In genomic region chr19:55228403-55229031, GRCh38 we compare ENCODE assay signal across 1 cellular context.
A peak's percentile ranks its signal among the peaks of the same experiment; 100 is the strongest.
TF ChIP-seq lines count a peak whose summit lies in the region.

TSS of gene TMEM86B (minus strand) at chr19:55228763. CDS start at chr19:55228741, 22 bp downstream.

TF ChIP-seq in HepG2, 621 proteins besides CTCF, POLR2A, EP300 and RAD21 (continued from another document and continues in another):
- TF ChIP-seq REST (IDR thresholded peaks at IDR 0.05; ENCODE audit: borderline replicate concordance in 1 of 2, low read depth in 1 of 2, low read length in 2 of 2) (no peak), DDIT3 (CRISPR knock-in tag; IDR thresholded peaks at IDR 0.05) (no peak), HNF4A (CRISPR knock-in tag; IDR thresholded peaks at IDR 0.05) (peak; percentile 86), ELF3 (CRISPR knock-in tag; IDR thresholded peaks at IDR 0.05) (peak; percentile 62; the same call in 1 of the 2 replicates), NR2C2 (CRISPR knock-in tag; IDR thresholded peaks at IDR 0.05; ENCODE audit: borderline replicate concordance) (peak; percentile 51), CCAR2 (optimal IDR thresholded peaks at IDR 0.05; ENCODE audit: low read depth, low read length) (no peak), CCDC6 (CRISPR knock-in tag; IDR thresholded peaks at IDR 0.05) (no peak), SUZ12 (IDR thresholded peaks at IDR 0.05; ENCODE audit: low read depth, low read length) (no peak), ESRRA (CRISPR knock-in tag; IDR thresholded peaks at IDR 0.05; ENCODE audit: low read depth) (peak; percentile 43; the same call in 1 of the 2 replicates), STAG1 (CRISPR knock-in tag; IDR thresholded peaks at IDR 0.05) (no peak), ZBED4 (CRISPR knock-in tag; IDR thresholded peaks at IDR 0.05; ENCODE audit: borderline replicate concordance) (0 out of 2 replicates have a peak, but pooled peaks have one; percentile 31), ZNF564 (CRISPR knock-in tag; IDR thresholded peaks at IDR 0.05) (no peak), HOXA3 (CRISPR knock-in tag; IDR thresholded peaks at IDR 0.05) (peak; percentile 40; the same call in 1 of the 2 replicates), IKZF5 (CRISPR knock-in tag; IDR thresholded peaks at IDR 0.05) (peak; percentile 68), HBP1 (CRISPR knock-in tag; IDR thresholded peaks at IDR 0.05; ENCODE audit: low read depth) (no peak), HNRNPUL1 (IDR thresholded peaks at IDR 0.05; ENCODE audit: low read depth, low read length) (no peak), TFDP1 (CRISPR knock-in tag; IDR thresholded peaks at IDR 0.05; ENCODE audit: borderline replicate concordance) (no peak), PITX1 (CRISPR knock-in tag; IDR thresholded peaks at IDR 0.05) (peak; percentile 64), ZNF619 (CRISPR knock-in tag; IDR thresholded peaks at IDR 0.05) (no peak), ZSCAN20 (CRISPR knock-in tag; IDR thresholded peaks at IDR 0.05; ENCODE audit: borderline replicate concordance) (no peak), SNAPC4 (CRISPR knock-in tag; IDR thresholded peaks at IDR 0.05) (no peak), ATF5 (CRISPR knock-in tag; IDR thresholded peaks at IDR 0.05; ENCODE audit: low read depth) (no peak), ZC3H4 (CRISPR knock-in tag; IDR thresholded peaks at IDR 0.05; ENCODE audit: borderline replicate concordance) (no peak), AGO2 (optimal IDR thresholded peaks at IDR 0.05; ENCODE audit: low read depth, low read length) (peak; percentile 86), ATF7 (IDR thresholded peaks at IDR 0.05) (no peak), ATF7 (CRISPR knock-in tag; IDR thresholded peaks at IDR 0.05) (0 out of 2 replicates have a peak, but pooled peaks have one; percentile 23), HNF4G (IDR thresholded peaks at IDR 0.05; ENCODE audit: borderline replicate concordance, low read depth, low read length) (peak; percentile 65; the same call in 1 of the 2 replicates), HNF4G (CRISPR knock-in tag; IDR thresholded peaks at IDR 0.05; ENCODE audit: borderline replicate concordance, low read depth) (no peak), KLF12 (CRISPR knock-in tag; IDR thresholded peaks at IDR 0.05; ENCODE audit: borderline replicate concordance) (no peak), ZSCAN21 (CRISPR knock-in tag; IDR thresholded peaks at IDR 0.05; ENCODE audit: borderline replicate concordance) (peak; percentile 55; the same call in 1 of the 2 replicates), MED8 (CRISPR knock-in tag; IDR thresholded peaks at IDR 0.05; ENCODE audit: insufficient replicate concordance) (no peak), ZNF432 (CRISPR knock-in tag; IDR thresholded peaks at IDR 0.05; ENCODE audit: borderline replicate concordance) (no peak), ETV6 (CRISPR knock-in tag; conservative IDR thresholded peaks at IDR 0.05) (no peak), ZNF251 (CRISPR knock-in tag; IDR thresholded peaks at IDR 0.05) (no peak), ZSCAN25 (CRISPR knock-in tag; IDR thresholded peaks at IDR 0.05) (no peak), ZNF7 (CRISPR knock-in tag; IDR thresholded peaks at IDR 0.05) (no peak), GLMP (CRISPR knock-in tag; IDR thresholded peaks at IDR 0.05; ENCODE audit: borderline replicate concordance) (no peak), NFYC (CRISPR knock-in tag; IDR thresholded peaks at IDR 0.05) (0 out of 2 replicates have a peak, but pooled peaks have one; percentile 13), HMG20A (CRISPR knock-in tag; IDR thresholded peaks at IDR 0.05; ENCODE audit: borderline replicate concordance) (no peak), ARHGAP35 (CRISPR knock-in tag; IDR thresholded peaks at IDR 0.05; ENCODE audit: borderline replicate concordance) (no peak)
- TF ChIP-seq, protein P1, sequence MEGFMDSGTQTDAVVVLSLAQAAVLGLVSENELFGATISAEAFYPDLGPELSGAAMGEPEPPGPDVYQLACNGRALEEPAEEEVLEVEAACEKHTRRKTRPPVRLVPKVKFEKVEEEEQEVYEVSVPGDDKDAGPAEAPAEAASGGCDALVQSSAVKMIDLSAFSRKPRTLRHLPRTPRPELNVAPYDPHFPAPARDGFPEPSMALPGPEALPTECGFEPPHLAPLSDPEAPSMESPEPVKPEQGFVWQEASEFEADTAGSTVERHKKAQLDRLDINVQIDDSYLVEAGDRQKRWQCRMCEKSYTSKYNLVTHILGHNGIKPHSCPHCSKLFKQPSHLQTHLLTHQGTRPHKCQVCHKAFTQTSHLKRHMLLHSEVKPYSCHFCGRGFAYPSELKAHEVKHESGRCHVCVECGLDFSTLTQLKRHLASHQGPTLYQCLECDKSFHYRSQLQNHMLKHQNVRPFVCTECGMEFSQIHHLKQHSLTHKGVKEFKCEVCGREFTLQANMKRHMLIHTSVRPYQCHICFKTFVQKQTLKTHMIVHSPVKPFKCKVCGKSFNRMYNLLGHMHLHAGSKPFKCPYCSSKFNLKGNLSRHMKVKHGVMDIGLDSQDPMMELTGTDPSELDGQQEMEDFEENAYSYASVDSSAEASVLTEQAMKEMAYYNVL (CRISPR knock-in tag; IDR thresholded peaks at IDR 0.05; ENCODE audit: borderline replicate concordance) = no peak
